33 cellular contexts compared by ENCODE assay signal in the genomic region with DNA sequence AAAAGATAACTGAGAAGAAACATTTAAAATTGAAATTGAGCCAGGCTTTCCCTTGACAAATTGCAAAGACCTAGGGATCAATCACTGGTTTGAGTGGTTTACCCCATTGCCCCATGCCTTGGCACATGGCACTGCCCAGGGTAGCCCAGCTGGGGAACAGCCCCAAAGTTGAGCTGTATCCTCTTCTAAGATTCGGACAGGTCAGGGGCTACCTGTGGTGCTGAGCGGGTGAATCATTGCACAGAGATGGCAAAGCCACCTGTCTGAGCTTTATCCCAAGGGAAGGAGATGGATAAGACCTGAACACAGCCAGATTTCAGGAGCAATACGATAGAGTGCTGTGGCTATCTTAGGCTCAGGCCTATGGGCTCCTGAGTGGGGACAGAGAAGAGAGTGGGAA. TPM values are rescaled to one million over a fixed set of nuclear protein-coding genes. Genes with fewer than 3 reads are reported as not detected.
"Had no signal": no experiment of that assay in that cellular context is flagged by ENCODE, and none has a peak within 500 bp of the region (broad histone marks: within the 10 kb centered on the region; RNA-seq: fewer than 3 reads in every experiment).

No MANE protein-coding gene starts in this region.

- H3K27ac Mint-ChIP-seq: activated naive CD4-positive, alpha-beta T cell treated with anti-CD3 and anti-CD28 coated beads, Interleukin-2, amount 50 U/mL, for 72 hours; activated T-cell treated with anti-CD3 and anti-CD28 coated beads, Interleukin-2, amount 50 U/mL, for 24 hours; activated T-helper 17 cell treated with anti-CD3 and anti-CD28 coated beads, Interleukin-2, amount 50 U/mL, for 72 hours; progenitor cell of endocrine pancreas; stimulated activated naive CD8-positive, alpha-beta T cell treated with anti-CD3 and anti-CD28 coated beads, Interleukin-15, Interleukin-2, amounts not matched to agents 100 ng/mL and 50 ng/mL, for 24 hours; T-helper 1 cell treated with Interleukin-12 subunit alpha and Interleukin-12 subunit beta and Interleukin-4 antibody, amounts not matched to agents 30 μg/mL and 1 μg/mL, for 36 hours had no signal

- H3K4me1 Mint-ChIP-seq: activated T-helper 17 cell treated with anti-CD3 and anti-CD28 coated beads, Interleukin-2, amount 50 U/mL, for 72 hours; central memory CD8-positive, alpha-beta T cell had no signal

- H3K36me3 ChIP-seq: breast epithelium, gastrocnemius medialis, ovary, thyroid gland, upper lobe of right lung had no signal

- H3K9ac ChIP-seq: SK-N-SH had no signal

- H3K4me3 ChIP-seq: breast epithelium, gastrocnemius medialis, hepatocyte, ovary, thyroid gland, upper lobe of right lung had no signal

- H3K9me3 ChIP-seq: ovary, SK-N-SH, thyroid gland, upper lobe of right lung had no signal

- H3K27ac ChIP-seq: breast epithelium, gastrocnemius medialis, hepatocyte, ovary, thyroid gland, upper lobe of right lung, VCaP had no signal

- H3K27me3 ChIP-seq: breast epithelium, hepatocyte, ovary, thyroid gland, upper lobe of right lung had no signal

- H3K4me3 Mint-ChIP-seq: activated T-cell treated with anti-CD3 and anti-CD28 coated beads, Interleukin-2, amount 50 U/mL, for 24 hours; activated T-helper 17 cell treated with anti-CD3 and anti-CD28 coated beads, Interleukin-2, amount 50 U/mL, for 72 hours; central memory CD8-positive, alpha-beta T cell; nephron; stimulated activated naive CD8-positive, alpha-beta T cell treated with anti-CD3 and anti-CD28 coated beads, Interleukin-15, Interleukin-2, amounts not matched to agents 100 ng/mL and 50 ng/mL, for 24 hours; T-helper 1 cell treated with Interleukin-12 subunit alpha and Interleukin-12 subunit beta and Interleukin-4 antibody, amounts not matched to agents 30 μg/mL and 1 μg/mL, for 36 hours had no signal

- H3K4me1 ChIP-seq: breast epithelium, gastrocnemius medialis, thyroid gland, upper lobe of right lung had no signal

- ATAC-seq: activated CD4-positive, CD25-positive, alpha-beta regulatory T cell treated with anti-CD3 and anti-CD28 coated beads, Interleukin-2, amount 50 U/mL, for 24 hours; activated naive CD4-positive, alpha-beta T cell treated with anti-CD3 and anti-CD28 coated beads, Interleukin-2, amount 50 U/mL, for 72 hours; activated T-helper 17 cell treated with anti-CD3 and anti-CD28 coated beads, Interleukin-2, amount 50 U/mL, for 72 hours; gastrocnemius medialis; left cardiac atrium; upper lobe of right lung had no signal

- DNase-seq: activated CD4-positive, alpha-beta T cell treated with anti-CD3 and anti-CD28 coated beads for 48 hours; activated CD4-positive, alpha-beta T cell treated with anti-CD3 and anti-CD28 coated beads, Interleukin-2, amount 50 U/mL, for 48 hours; activated CD8-positive, alpha-beta memory T cell treated with anti-CD3 and anti-CD28 coated beads for 24 hours; activated CD8-positive, alpha-beta memory T cell treated with anti-CD3 and anti-CD28 coated beads, Interleukin-2, amount 50 U/mL, for 4 hours; activated naive CD4-positive, alpha-beta T cell; activated T-cell treated with anti-CD3 and anti-CD28 coated beads, Interleukin-2, amount 50 U/mL, for 24 hours; effector memory CD4-positive, alpha-beta T cell; erythroblast; gastrocnemius medialis; left cardiac atrium; left ventricle myocardium superior; retina; SK-N-SH; stimulated activated CD4-positive, alpha-beta T cell treated with anti-CD3 and anti-CD28 coated beads, Interleukin-2, amount 100 ng/mL, for 48 hours; substantia nigra; SW 1271; T-helper 9 cell; thyroid gland; upper lobe of right lung had no signal

RNA-seq across cellular contexts. Expression of a gene that starts 51.7 kb away (rescaled TPM):
- total RNA-seq: dermis microvascular lymphatic vessel endothelial cell, lung microvascular endothelial cell had no signal
